Comparison of ENCODE assay signal across 8 cellular contexts in the genomic region with DNA sequence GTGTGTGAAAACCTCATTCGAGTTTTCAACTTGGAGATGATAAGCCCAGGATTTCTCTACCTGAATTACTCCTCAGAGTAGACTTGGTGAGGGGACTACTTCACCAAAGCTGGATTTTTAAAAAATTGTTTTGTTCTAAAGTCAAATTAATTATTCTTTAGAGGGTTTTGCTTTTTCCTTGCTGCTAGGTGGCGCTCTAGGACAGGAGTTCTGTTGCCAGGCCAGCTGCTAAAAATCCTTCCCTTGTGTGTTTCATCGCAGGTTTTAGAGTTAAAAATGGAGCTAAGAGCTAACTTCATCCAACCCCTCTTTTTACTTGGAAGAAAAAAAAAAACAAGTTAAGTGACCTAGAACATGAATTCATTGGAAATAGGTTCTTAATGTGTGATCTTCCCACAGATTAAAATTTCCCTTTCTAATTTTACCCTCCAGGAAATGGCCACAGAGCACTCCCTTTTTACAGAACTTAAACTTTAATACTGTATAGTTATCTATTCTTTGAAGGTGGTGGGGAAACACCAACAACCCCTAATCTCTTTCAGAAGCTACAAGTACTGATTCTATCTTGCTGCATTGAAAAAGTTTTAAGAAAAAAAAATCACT. TPM values are rescaled to one million over a fixed set of nuclear protein-coding genes. Genes with fewer than 3 reads are reported as not detected.
DNase-seq lines count a peak whose midpoint lies in the region; ATAC-seq, FAIRE-seq and TF ChIP-seq lines count a peak whose summit lies in the region.

No MANE protein-coding gene starts in this region.

- FAIRE-seq in D721Med (lab: Jason Lieb, UNC), result peak; percentile 77

- TF ChIP-seq CTCF in D721Med (IDR thresholded peaks at IDR 0.05; ENCODE audit: insufficient read depth, missing control alignments), result peak; percentile 95
- TF ChIP-seq CTCF in parathyroid adenoma (IDR thresholded peaks at IDR 0.05), result peak; percentile 68

- no peaks in the 10 kb centered on the region for H3K9me3 ChIP-seq in parathyroid adenoma (ENCODE audit: control insufficient read depth, low read length)

- no peaks in the 10 kb centered on the region for H3K4me1 ChIP-seq in parathyroid adenoma

- H3K27me3 ChIP-seq in parathyroid adenoma (ENCODE audit: control insufficient read depth, insufficient read depth, low read length), result no peaks in the 10 kb centered on the region

- ATAC-seq in GM21786 (IDR thresholded peaks at IDR 0.05; ENCODE audit: unreplicated experiment) (no peak), HG02852 (IDR thresholded peaks at IDR 0.05; ENCODE audit: unreplicated experiment) (no peak)

- no peak for DNase-seq in D721Med (ENCODE audit: insufficient read length, low spot score)
- DNase-seq in HT-29 (ENCODE audit: low spot score), result peak; percentile 65
- DNase-seq in NOMO-1 treated with dmso at 0.1 percent for 144 hours (lab: John Stamatoyannopoulos, UW; ENCODE audit: unreplicated experiment), result peak; percentile 58
- peak; percentile 46 for DNase-seq in activated T-cell treated with anti-CD3 and anti-CD28 coated beads for 24 hours (ENCODE audit: low read depth)
- peak; percentile 75 for DNase-seq in fibroblast of peridontal ligament (ENCODE audit: extremely low read depth)

- no peaks in the 10 kb centered on the region for H3K36me3 ChIP-seq in parathyroid adenoma (ENCODE audit: control insufficient read depth, insufficient read depth, low read length)

- H3K27ac ChIP-seq in parathyroid adenoma, result no peak overlapping the region

- H2AFZ ChIP-seq in parathyroid adenoma, result no peak overlapping the region

- H3K9ac ChIP-seq in parathyroid adenoma, result no peak overlapping the region

- no peak overlapping the region for H3K4me3 ChIP-seq in parathyroid adenoma (ENCODE audit: low read depth, low read length)

- H3K79me2 ChIP-seq in parathyroid adenoma, result no peaks in the 10 kb centered on the region

- no peak overlapping the region for H3K4me2 ChIP-seq in parathyroid adenoma (ENCODE audit: low read length)

RNA-seq across cellular contexts. Expression of a gene that starts 36.7 kb away (rescaled TPM):
- not detected in 2 replicates for total RNA-seq in HT-29 (2014; rRNA removed; shearing (Covaris generic))
